Comparison of ENCODE assay signal across 9 cellular contexts in genomic region chr11:119029069-119029339, GRCh38. TPM values are rescaled to one million over a fixed set of nuclear protein-coding genes. Genes with fewer than 3 reads are reported as not detected.
DNase-seq lines count a peak whose midpoint lies in the region; ATAC-seq, FAIRE-seq and TF ChIP-seq lines count a peak whose summit lies in the region.
"Had no signal": no experiment of that assay in that cellular context is flagged by ENCODE, and none has a peak within 500 bp of the region (broad histone marks: within the 10 kb centered on the region; RNA-seq: fewer than 3 reads in every experiment).

No MANE protein-coding gene starts in this region.

- peaks cover 20% of the 10 kb centered on the region for H4K20me1 ChIP-seq in K562 (replicated peaks; ENCODE audit: control insufficient read depth, insufficient read depth, low read length)

- H3K4me3 ChIP-seq in HUES6 (ENCODE audit: low read depth, low read length) = peak overlapping the region; percentile 96
- H3K4me3 ChIP-seq in K562 = peak overlapping the region; percentile 92; the same call in 1 of the 2 replicates
- H3K4me3 ChIP-seq in naive thymus-derived CD4-positive, alpha-beta T cell (ENCODE audit: low read length) = no peak overlapping the region
- no peak overlapping the region for H3K4me3 ChIP-seq in gastroesophageal sphincter

- ATAC-seq in K562 = peak; percentile 2; the same call in 2 of the 3 replicates
- ATAC-seq in naive thymus-derived CD4-positive, alpha-beta T cell = no peak
- ATAC-seq in HG02623 (IDR thresholded peaks at IDR 0.05; ENCODE audit: unreplicated experiment) = no peak
- no peak for ATAC-seq in gastroesophageal sphincter
- ATAC-seq in GM21390 (IDR thresholded peaks at IDR 0.05; ENCODE audit: unreplicated experiment) = no peak

- no peaks in the 10 kb centered on the region for H3K9me3 Mint-ChIP-seq in naive thymus-derived CD4-positive, alpha-beta T cell

- peak overlapping the region in 8 of 9 donors; percentile 4 to 88 (median 73) for H3K27ac Mint-ChIP-seq in naive thymus-derived CD4-positive, alpha-beta T cell

- CTCF ChIA-PET in K562 (lab: Yijun Ruan, JAX; ENCODE audit: low intra/inter-chr PET ratio) = no interaction called here
- CTCF ChIA-PET in naive thymus-derived CD4-positive, alpha-beta T cell (lab: Charles Lee) = no interaction called here

- H3K36me3 ChIP-seq in HUES6 (ENCODE audit: control insufficient read depth, insufficient read depth, low read length) (peaks cover 52% of the 10 kb centered on the region), K562 (ENCODE audit: control insufficient read depth, insufficient read depth, low read length) (peaks cover 52% of the 10 kb centered on the region), gastroesophageal sphincter (peaks cover 0 to 43% of the 10 kb centered on the region in 2 donors)
- H3K36me3 ChIP-seq in naive thymus-derived CD4-positive, alpha-beta T cell (ENCODE audit: control insufficient read depth in 2 of 3, insufficient read depth in 3 of 3, low read length in 3 of 3) = peaks cover 4 to 35% (median 5%) of the 10 kb centered on the region in 3 experiments

- no peak for TF ChIP-seq RAD21 in K562 (CRISPR knock-in tag; conservative IDR thresholded peaks at IDR 0.05 in 1 of 2, IDR thresholded peaks at IDR 0.05 in 1 of 2)

- FAIRE-seq in K562 (lab: Jason Lieb, UNC) = no peak

- TF ChIP-seq POLR2A in K562 (conservative IDR thresholded peaks at IDR 0.05) (no peak), gastroesophageal sphincter (IDR thresholded peaks at IDR 0.05) (no peak)

- H3K4me1 Mint-ChIP-seq in naive thymus-derived CD4-positive, alpha-beta T cell = peaks cover 12 to 36% (median 29%) of the 10 kb centered on the region in 7 donors

- DNase-seq in K562 (ENCODE audit: extremely low read depth in 1 of 4, low spot score in 3 of 4) (peak in 2 of 4 experiments; percentile 67 to 68), NAMALWA (ENCODE audit: low spot score) (no peak)
- no peak for DNase-seq in naive thymus-derived CD4-positive, alpha-beta T cell
- DNase-seq: dermis blood vessel endothelial cell had no signal

- H3K27ac ChIP-seq in 22Rv1 (0 out of 2 replicates have a peak overlapping the region, but pooled peaks have one; percentile 76), HUES6 (ENCODE audit: low read depth, low read length) (no peak overlapping the region), K562 (ENCODE audit: extremely low read depth, low read depth, low read length) (peak overlapping the region; percentile 92), gastroesophageal sphincter (peak overlapping the region in 2 of 4 donors; percentile 83 to 87)
- no peak overlapping the region for H3K27ac ChIP-seq in naive thymus-derived CD4-positive, alpha-beta T cell (ENCODE audit: low read depth, low read length)

- H3K27me3 ChIP-seq in HUES6 (ENCODE audit: control insufficient read depth, insufficient read depth, low read length) = no peaks in the 10 kb centered on the region
- H3K27me3 ChIP-seq in K562 (ENCODE audit: control insufficient read depth in 2 of 2, insufficient read depth in 2 of 2, low read length in 2 of 2) = no peaks in the 10 kb centered on the region
- H3K27me3 ChIP-seq in naive thymus-derived CD4-positive, alpha-beta T cell (ENCODE audit: control insufficient read depth in 2 of 2, insufficient read depth in 2 of 2, low read length in 2 of 2) = no peaks in the 10 kb centered on the region
- H3K27me3 ChIP-seq in gastroesophageal sphincter = no peaks in the 10 kb centered on the region

- 15% methylated on average over 1 of the region's 1 CpG for WGBS in K562 (ENCODE audit: insufficient coverage, low coverage, missing lambda C conversion rate)
- WGBS in gastroesophageal sphincter (ENCODE audit: low coverage in 1 of 2), 2 donors = 100% methylated on average over 1 of the region's 1 CpG; no CpG with 5 or more reads in 1 of the 2 donors

- H3K9me3 ChIP-seq in HUES6 (ENCODE audit: control insufficient read depth, insufficient read depth, low read depth, low read length) = no peaks in the 10 kb centered on the region
- H3K9me3 ChIP-seq in K562 (replicated peaks; ENCODE audit: control insufficient read depth, insufficient read depth, low read depth, low read length) = no peaks in the 10 kb centered on the region
- H3K9me3 ChIP-seq in naive thymus-derived CD4-positive, alpha-beta T cell (ENCODE audit: control insufficient read depth in 2 of 3, low read length in 3 of 3) = no peaks in the 10 kb centered on the region
- no peaks in the 10 kb centered on the region for H3K9me3 ChIP-seq in gastroesophageal sphincter

- in situ Hi-C loops in K562 (cut with MboI) = no loop called here

- H3K9ac ChIP-seq in HUES6 (ENCODE audit: low read length) = peak overlapping the region; percentile 84
- peak overlapping the region; percentile 86 to 99; a peak in 3 of 4 replicates for H3K9ac ChIP-seq in K562 (ENCODE audit: insufficient read depth in 1 of 2, low read depth in 2 of 2, low read length in 2 of 2)

- H3K4me1 ChIP-seq in HUES6 (ENCODE audit: control insufficient read depth, insufficient read depth, low read length) (peaks cover 22% of the 10 kb centered on the region), K562 (replicated peaks in 1 of 2; ENCODE audit: control insufficient read depth in 2 of 2, insufficient read depth in 2 of 2, low read length in 2 of 2) (peaks cover 45 to 53% of the 10 kb centered on the region in 2 experiments), gastroesophageal sphincter (peaks cover 0 to 33% (median 9%) of the 10 kb centered on the region in 3 donors)
- peaks cover 0 to 10% of the 10 kb centered on the region in 2 donors for H3K4me1 ChIP-seq in naive thymus-derived CD4-positive, alpha-beta T cell (ENCODE audit: control insufficient read depth in 2 of 2, insufficient read depth in 2 of 2, low read length in 2 of 2)

- peak overlapping the region; percentile 98 for H3K4me2 ChIP-seq in K562 (ENCODE audit: insufficient read depth, low read length)

- TF ChIP-seq EP300 in K562 (IDR thresholded peaks at IDR 0.05; ENCODE audit: low read length) = no peak
- no peak for TF ChIP-seq EP300 in gastroesophageal sphincter (IDR thresholded peaks at IDR 0.05)

- H2AFZ ChIP-seq in K562 (ENCODE audit: low read depth, low read length) = peak overlapping the region; percentile 35; the same call in 1 of the 2 replicates

- intact Hi-C loops in K562 (cut with micrococcal nuclease) = no loop called here
- intact Hi-C loops in naive thymus-derived CD4-positive, alpha-beta T cell (cut with micrococcal nuclease) = no loop called here

- H3K27me3 Mint-ChIP-seq in naive thymus-derived CD4-positive, alpha-beta T cell = no peaks in the 10 kb centered on the region

- peaks cover 0 to 13% (median 3%) of the 10 kb centered on the region in 5 donors for H3K36me3 Mint-ChIP-seq in naive thymus-derived CD4-positive, alpha-beta T cell

- H3K4me3 Mint-ChIP-seq in naive thymus-derived CD4-positive, alpha-beta T cell = peak overlapping the region in 9 of 10 donors; percentile 1 to 93 (median 79)

- H3K9me1 ChIP-seq in K562 (ENCODE audit: control insufficient read depth, insufficient read depth, low read length) = no peaks in the 10 kb centered on the region

- no TSS peak for BruUV-seq in K562 (replicated peaks; lab: Mats Ljungman, UMichigan)

- TF ChIP-seq CTCF in 22Rv1 (IDR thresholded peaks at IDR 0.05) (no peak), K562 (IDR thresholded peaks at IDR 0.05 in 2 of 3, conservative IDR thresholded peaks at IDR 0.05 in 1 of 3; ENCODE audit: insufficient read depth in 2 of 3, low read depth in 1 of 3, low read length in 3 of 3) (no peak), gastroesophageal sphincter (IDR thresholded peaks at IDR 0.05) (no peak)

- H3K79me2 ChIP-seq in K562 (ENCODE audit: control insufficient read depth, insufficient read depth, low read length) = peaks cover 43% of the 10 kb centered on the region

- POLR2A ChIA-PET in K562 (lab: Yijun Ruan, JAX) = interaction anchor here (0.6 to 1.2 kb wide), 6 partner anchors 11 to 295 kb away, joined by 3 to 4 read pairs (median 4); no protein-coding TSS in a partner anchor
- POLR2A ChIA-PET in naive thymus-derived CD4-positive, alpha-beta T cell (lab: Charles Lee) = interaction anchor here (0.6 to 5.6 kb wide), 5 partner anchors 7 to 73 kb away, joined by 3 to 67 read pairs (median 4); partner anchors contain the start of genes DPAGT1, RPS25, TRAPPC4 and VPS11

RNA-seq across cellular contexts. Expression of gene SLC37A4, which starts 1.7 kb away (rescaled TPM):
- 93.5 and 200 TPM in 2 replicates for total RNA-seq in K562 (2011; cell fraction: chromatin; rRNA removed; ENCODE audit: low replicate concordance)
- total RNA-seq in K562 (2011; cell fraction: nucleolus; rRNA removed) = 179 and 193 TPM in 2 replicates
- total RNA-seq in K562 (2011; cell fraction: nucleoplasm; rRNA removed) = 133 and 149 TPM in 2 replicates
- total RNA-seq in K562 (2014; rRNA removed) (27.9 and 34.1 TPM in 2 replicates), K562 (2014; rRNA removed; fragmentation: Illumina TruSeq; extraction: Trizol) (34.5 and 35.7 TPM in 2 replicates), K562 (2015; rRNA removed; fragmentation: Illumina TruSeq; extraction: Trizol) (27.9 and 28.2 TPM in 2 replicates), K562 (2021) (48.8 and 49.8 TPM in 2 replicates), gastroesophageal sphincter (10 to 100 TPM; 10.1 to 11.6 (median 11.1) TPM)
- polyA plus RNA-seq in K562 (2011; rRNA removed) (73.9 and 87.9 TPM in 2 replicates), K562 (2014; fragmentation: Illumina TruSeq; extraction: Trizol) (54.6 and 55.2 TPM in 2 replicates), K562 (2014; fragmentation: Nextera tagmentation; extraction: Ambion mirVana) (10 to 100 TPM; 24.7 to 40.7 TPM), K562 (2014; rRNA removed) (54.6 and 55.0 TPM in 2 replicates)
- polyA plus RNA-seq in K562 (2011; cell fraction: cytosol; rRNA removed) = 125 and 133 TPM in 2 replicates
- 272 and 287 TPM in 2 replicates for polyA plus RNA-seq in K562 (2011; cell fraction: nucleus; rRNA removed)
- polyA plus RNA-seq in K562 (2012) = 36.4 and 40.1 TPM in 2 replicates
- polyA minus RNA-seq in K562 (2011; rRNA and poly(A)+ RNA removed) = 95.1 and 110 TPM in 2 replicates
- polyA minus RNA-seq in K562 (2011; cell fraction: cytosol; rRNA and poly(A)+ RNA removed) = 31.7 and 35.4 TPM in 2 replicates
- 44.6 and 66.4 TPM in 2 replicates for polyA minus RNA-seq in K562 (2011; cell fraction: nucleus; rRNA and poly(A)+ RNA removed)
- 10 to 100 TPM in 3 of 5 experiments, 1 to 10 TPM in 2; 7.1 to 20.8 (median 14.6) TPM for total RNA-seq in naive thymus-derived CD4-positive, alpha-beta T cell
- polyA plus RNA-seq in naive thymus-derived CD4-positive, alpha-beta T cell = 10 to 100 TPM; 10.6 to 13.1 TPM

RNA-seq across cellular contexts. Expression of gene TRAPPC4, which starts 10.4 kb away (rescaled TPM):
- total RNA-seq in K562 (2011; cell fraction: chromatin; rRNA removed; ENCODE audit: low replicate concordance) = 76.0 and 138 TPM in 2 replicates
- 134 and 149 TPM in 2 replicates for total RNA-seq in K562 (2011; cell fraction: nucleolus; rRNA removed)
- total RNA-seq in K562 (2011; cell fraction: nucleoplasm; rRNA removed) = 122 and 136 TPM in 2 replicates
- total RNA-seq in K562 (2014; rRNA removed) (132 and 142 TPM in 2 replicates), K562 (2014; rRNA removed; fragmentation: Illumina TruSeq; extraction: Trizol) (142 and 147 TPM in 2 replicates), K562 (2015; rRNA removed; fragmentation: Illumina TruSeq; extraction: Trizol) (137 and 139 TPM in 2 replicates), K562 (2021) (139 TPM in 2 replicates), gastroesophageal sphincter (10 to 100 TPM; 44.4 to 69.0 (median 52.1) TPM)
- polyA plus RNA-seq in K562 (2011; rRNA removed) (205 and 232 TPM in 2 replicates), K562 (2014; fragmentation: Illumina TruSeq; extraction: Trizol) (121 and 127 TPM in 2 replicates), K562 (2014; fragmentation: Nextera tagmentation; extraction: Ambion mirVana) (100 to 1,000 TPM; 455 to 524 TPM), K562 (2014; rRNA removed) (152 and 159 TPM in 2 replicates)
- 349 and 363 TPM in 2 replicates for polyA plus RNA-seq in K562 (2011; cell fraction: cytosol; rRNA removed)
- 108 and 126 TPM in 2 replicates for polyA plus RNA-seq in K562 (2011; cell fraction: nucleus; rRNA removed)
- 139 and 188 TPM in 2 replicates for polyA plus RNA-seq in K562 (2012)
- 121 and 192 TPM in 2 replicates for polyA minus RNA-seq in K562 (2011; rRNA and poly(A)+ RNA removed)
- polyA minus RNA-seq in K562 (2011; cell fraction: cytosol; rRNA and poly(A)+ RNA removed) = 33.1 and 51.2 TPM in 2 replicates
- polyA minus RNA-seq in K562 (2011; cell fraction: nucleus; rRNA and poly(A)+ RNA removed) = 44.2 and 59.3 TPM in 2 replicates
- 10 to 100 TPM; 70.7 to 80.3 (median 77.8) TPM for total RNA-seq in naive thymus-derived CD4-positive, alpha-beta T cell
- 100 to 1,000 TPM in 1 of 2 donors, 10 to 100 TPM in 1; 82.1 to 123 TPM for polyA plus RNA-seq in naive thymus-derived CD4-positive, alpha-beta T cell

RNA-seq across cellular contexts. Expression of gene RPS25, which starts 10.9 kb away (rescaled TPM):
- 136 and 201 TPM in 2 replicates for total RNA-seq in K562 (2011; cell fraction: chromatin; rRNA removed; ENCODE audit: low replicate concordance)
- 166 and 168 TPM in 2 replicates for total RNA-seq in K562 (2011; cell fraction: nucleolus; rRNA removed)
- 272 and 420 TPM in 2 replicates for total RNA-seq in K562 (2011; cell fraction: nucleoplasm; rRNA removed)
- 1,122 and 1,723 TPM in 2 replicates for total RNA-seq in K562 (2014; rRNA removed)
- total RNA-seq in K562 (2014; rRNA removed; fragmentation: Illumina TruSeq; extraction: Trizol) = 2,419 and 2,437 TPM in 2 replicates
- 2,472 and 2,755 TPM in 2 replicates for total RNA-seq in K562 (2015; rRNA removed; fragmentation: Illumina TruSeq; extraction: Trizol)
- total RNA-seq in K562 (2021) = 1,553 and 1,702 TPM in 2 replicates
- 1,393 and 1,573 TPM in 2 replicates for polyA plus RNA-seq in K562 (2011; rRNA removed)
- polyA plus RNA-seq in K562 (2011; cell fraction: cytosol; rRNA removed) = 686 and 1,751 TPM in 2 replicates
- polyA plus RNA-seq in K562 (2011; cell fraction: nucleus; rRNA removed) = 283 and 578 TPM in 2 replicates
- 1,761 and 1,841 TPM in 2 replicates for polyA plus RNA-seq in K562 (2012)
- polyA plus RNA-seq in K562 (2014; fragmentation: Illumina TruSeq; extraction: Trizol) = 2,166 and 3,143 TPM in 2 replicates
- 1,000 to 10,000 TPM; 2,471 to 2,886 TPM for polyA plus RNA-seq in K562 (2014; fragmentation: Nextera tagmentation; extraction: Ambion mirVana)
- 2,239 and 5,486 TPM in 2 replicates for polyA plus RNA-seq in K562 (2014; rRNA removed)
- 428 and 580 TPM in 2 replicates for polyA minus RNA-seq in K562 (2011; rRNA and poly(A)+ RNA removed)
- polyA minus RNA-seq in K562 (2011; cell fraction: cytosol; rRNA and poly(A)+ RNA removed) = 641 and 694 TPM in 2 replicates
- polyA minus RNA-seq in K562 (2011; cell fraction: nucleus; rRNA and poly(A)+ RNA removed) = 60.3 and 141 TPM in 2 replicates
- total RNA-seq in naive thymus-derived CD4-positive, alpha-beta T cell = 1,000 to 10,000 TPM; 1,535 to 3,042 (median 2,772) TPM
- 1,000 to 10,000 TPM; 4,222 to 6,094 TPM for polyA plus RNA-seq in naive thymus-derived CD4-positive, alpha-beta T cell
- 1,000 to 10,000 TPM; 1,381 to 2,808 (median 2,000) TPM for total RNA-seq in gastroesophageal sphincter

RNA-seq across cellular contexts. Expression of gene HYOU1, which starts 28.0 kb away (rescaled TPM):
- total RNA-seq in K562 (2011; cell fraction: chromatin; rRNA removed; ENCODE audit: low replicate concordance) = 358 and 605 TPM in 2 replicates
- 442 and 449 TPM in 2 replicates for total RNA-seq in K562 (2011; cell fraction: nucleolus; rRNA removed)
- 467 and 490 TPM in 2 replicates for total RNA-seq in K562 (2011; cell fraction: nucleoplasm; rRNA removed)
- total RNA-seq in K562 (2014; rRNA removed) (128 and 132 TPM in 2 replicates), K562 (2014; rRNA removed; fragmentation: Illumina TruSeq; extraction: Trizol) (95.2 and 104 TPM in 2 replicates), K562 (2015; rRNA removed; fragmentation: Illumina TruSeq; extraction: Trizol) (124 and 125 TPM in 2 replicates), K562 (2021) (193 and 197 TPM in 2 replicates), gastroesophageal sphincter (10 to 100 TPM; 37.8 to 63.0 (median 57.9) TPM)
- polyA plus RNA-seq in K562 (2011; rRNA removed) (159 and 196 TPM in 2 replicates), K562 (2014; fragmentation: Illumina TruSeq; extraction: Trizol) (180 and 197 TPM in 2 replicates), K562 (2014; fragmentation: Nextera tagmentation; extraction: Ambion mirVana) (10 to 100 TPM; 19.5 to 46.2 TPM), K562 (2014; rRNA removed) (145 and 151 TPM in 2 replicates)
- polyA plus RNA-seq in K562 (2011; cell fraction: cytosol; rRNA removed) = 195 and 205 TPM in 2 replicates
- polyA plus RNA-seq in K562 (2011; cell fraction: nucleus; rRNA removed) = 158 and 198 TPM in 2 replicates
- polyA plus RNA-seq in K562 (2012) = 135 and 352 TPM in 2 replicates
- 167 and 177 TPM in 2 replicates for polyA minus RNA-seq in K562 (2011; rRNA and poly(A)+ RNA removed)
- 92.7 and 93.6 TPM in 2 replicates for polyA minus RNA-seq in K562 (2011; cell fraction: cytosol; rRNA and poly(A)+ RNA removed)
- polyA minus RNA-seq in K562 (2011; cell fraction: nucleus; rRNA and poly(A)+ RNA removed) = 42.5 and 79.6 TPM in 2 replicates
- 100 to 1,000 TPM in 3 of 5 experiments, 10 to 100 TPM in 2; 77.8 to 198 (median 110) TPM for total RNA-seq in naive thymus-derived CD4-positive, alpha-beta T cell
- polyA plus RNA-seq in naive thymus-derived CD4-positive, alpha-beta T cell = 10 to 100 TPM; 11.3 to 18.3 TPM

RNA-seq across cellular contexts. Expression of gene CENATAC, which starts 31.1 kb away (rescaled TPM):
- 107 and 143 TPM in 2 replicates for total RNA-seq in K562 (2011; cell fraction: chromatin; rRNA removed; ENCODE audit: low replicate concordance)
- total RNA-seq in K562 (2011; cell fraction: nucleolus; rRNA removed) = 70.5 and 71.8 TPM in 2 replicates
- 96.7 and 121 TPM in 2 replicates for total RNA-seq in K562 (2011; cell fraction: nucleoplasm; rRNA removed)
- total RNA-seq in K562 (2014; rRNA removed) (15.3 and 16.0 TPM in 2 replicates), K562 (2014; rRNA removed; fragmentation: Illumina TruSeq; extraction: Trizol) (13.9 and 15.1 TPM in 2 replicates), K562 (2015; rRNA removed; fragmentation: Illumina TruSeq; extraction: Trizol) (16.2 and 16.9 TPM in 2 replicates), K562 (2021) (12.4 and 13.5 TPM in 2 replicates), gastroesophageal sphincter (10 to 100 TPM in 3 of 4 donors, 1 to 10 TPM in 1; 5.8 to 90.3 (median 40.0) TPM)
- polyA plus RNA-seq in K562 (2011; rRNA removed) (13.4 and 13.7 TPM in 2 replicates), K562 (2014; fragmentation: Illumina TruSeq; extraction: Trizol) (8.9 and 9.7 TPM in 2 replicates), K562 (2014; fragmentation: Nextera tagmentation; extraction: Ambion mirVana) (1 to 10 TPM; 2.4 to 4.5 TPM), K562 (2014; rRNA removed) (21.9 and 25.5 TPM in 2 replicates)
- 3.3 and 3.9 TPM in 2 replicates for polyA plus RNA-seq in K562 (2011; cell fraction: cytosol; rRNA removed)
- 35.3 and 40.2 TPM in 2 replicates for polyA plus RNA-seq in K562 (2011; cell fraction: nucleus; rRNA removed)
- polyA plus RNA-seq in K562 (2012) = 7.1 and 9.9 TPM in 2 replicates
- 20.5 and 20.8 TPM in 2 replicates for polyA minus RNA-seq in K562 (2011; rRNA and poly(A)+ RNA removed)
- 3.7 and 4.3 TPM in 2 replicates for polyA minus RNA-seq in K562 (2011; cell fraction: cytosol; rRNA and poly(A)+ RNA removed)
- polyA minus RNA-seq in K562 (2011; cell fraction: nucleus; rRNA and poly(A)+ RNA removed) = 26.1 and 29.3 TPM in 2 replicates
- 100 to 1,000 TPM in 4 of 5 experiments, 10 to 100 TPM in 1; 53.5 to 136 (median 109) TPM for total RNA-seq in naive thymus-derived CD4-positive, alpha-beta T cell
- polyA plus RNA-seq in naive thymus-derived CD4-positive, alpha-beta T cell = 10 to 100 TPM in 1 of 2 donors, 1 to 10 TPM in 1; 8.4 to 13.5 TPM

Comparison
In these comparisons a context has a peak if more than half of its experiments do, and no peak if none do; other contexts are left out.
1. H3K27ac ChIP-seq: peak in 22Rv1 (single experiment) and K562 (single experiment); none in HUES6 (single experiment) and naive thymus-derived CD4-positive, alpha-beta T cell (single experiment).
2. H3K4me3 ChIP-seq: peak in HUES6 (single experiment) and K562 (single experiment); none in naive thymus-derived CD4-positive, alpha-beta T cell (single experiment) and gastroesophageal sphincter (0 of 2).